17 cellular contexts compared by ENCODE assay signal in genomic region chr2:189723199-189723598, GRCh38. TPM values are rescaled to one million over a fixed set of nuclear protein-coding genes. Genes with fewer than 3 reads are reported as not detected.
DNase-seq lines count a peak whose midpoint lies in the region; ATAC-seq lines count a peak whose summit lies in the region.
"Had no signal": no experiment of that assay in that cellular context is flagged by ENCODE, and none has a peak within 500 bp of the region (broad histone marks: within the 10 kb centered on the region; RNA-seq: fewer than 3 reads in every experiment).

No MANE protein-coding gene starts in this region.

- ATAC-seq in activated CD4-positive, alpha-beta T cell treated with anti-CD3 and anti-CD28 coated beads for 36 hours: peak; percentile 81
- ATAC-seq in stimulated activated naive CD8-positive, alpha-beta T cell treated with anti-CD3 and anti-CD28 coated beads, Interleukin-15, amount 100 ng/mL, for 72 hours: peak; percentile 52
- no peak for ATAC-seq in stimulated activated naive CD8-positive, alpha-beta T cell treated with anti-CD3 and anti-CD28 coated beads, Interleukin-15, Interleukin-2, amounts not matched to agents 100 U/mL and 50 U/mL, for 24 hours
- ATAC-seq in stimulated activated effector memory CD8-positive, alpha-beta T cell treated with anti-CD3 and anti-CD28 coated beads, Interleukin-12 subunit alpha, Interleukin-12 subunit beta, amount 100 ng/mL, for 72 hours: peak; percentile 90
- ATAC-seq: A549; CD8-positive, alpha-beta T cell had no signal

- POLR2A ChIA-PET in activated CD4-positive, alpha-beta T cell treated with anti-CD3 and anti-CD28 coated beads for 36 hours (lab: Charles Lee): no interaction called here

- no peaks in the 10 kb centered on the region for H3K9me3 Mint-ChIP-seq in activated CD4-positive, alpha-beta T cell treated with anti-CD3 and anti-CD28 coated beads for 36 hours (ENCODE audit: low read depth)
- no peaks in the 10 kb centered on the region for H3K9me3 Mint-ChIP-seq in activated T-cell treated with anti-CD3 and anti-CD28 coated beads, Interleukin-2, amount 50 U/mL, for 24 hours
- H3K9me3 Mint-ChIP-seq in stimulated activated naive CD8-positive, alpha-beta T cell treated with anti-CD3 and anti-CD28 coated beads, Interleukin-15, amount 100 ng/mL, for 72 hours: no peaks in the 10 kb centered on the region
- no peaks in the 10 kb centered on the region for H3K9me3 Mint-ChIP-seq in stimulated activated effector memory CD8-positive, alpha-beta T cell treated with anti-CD3 and anti-CD28 coated beads, Interleukin-12 subunit alpha, Interleukin-12 subunit beta, amount 100 ng/mL, for 72 hours
- H3K9me3 Mint-ChIP-seq: CD4-positive, alpha-beta T cell; CD8-positive, alpha-beta T cell had no signal

- no peak for DNase-seq in activated CD4-positive, alpha-beta T cell treated with anti-CD3 and anti-CD28 coated beads for 36 hours
- no peak for DNase-seq in activated CD4-positive, alpha-beta T cell treated with anti-CD3 and anti-CD28 coated beads for 48 hours
- no peak for DNase-seq in activated T-cell treated with anti-CD3 and anti-CD28 coated beads, Interleukin-2, amount 50 U/mL, for 24 hours
- no peak for DNase-seq in activated T-cell treated with anti-CD3 and anti-CD28 coated beads, Interleukin-2, amount 50 U/mL, for 48 hours
- DNase-seq in stimulated activated naive CD8-positive, alpha-beta T cell treated with anti-CD3 and anti-CD28 coated beads, Interleukin-15, amount 100 ng/mL, for 72 hours: no peak
- no peak for DNase-seq in stimulated activated naive CD8-positive, alpha-beta T cell treated with anti-CD3 and anti-CD28 coated beads, Interleukin-15, Interleukin-2, amounts not matched to agents 100 U/mL and 50 U/mL, for 24 hours
- no peak for DNase-seq in stimulated activated effector memory CD8-positive, alpha-beta T cell treated with anti-CD3 and anti-CD28 coated beads, Interleukin-12 subunit alpha, Interleukin-12 subunit beta, amount 100 ng/mL, for 72 hours (ENCODE audit: low spot score in 2 of 2)
- no peak for DNase-seq in SHP77 (lab: John Stamatoyannopoulos, UW)
- DNase-seq: AML-193; Caco-2; Calu3; CD4-positive, alpha-beta T cell; CD8-positive, alpha-beta T cell; DMS79 treated with DMSO at 0.1 percent for 48 hours; GF-D8 had no signal

- H3K27ac Mint-ChIP-seq in activated CD4-positive, alpha-beta T cell treated with anti-CD3 and anti-CD28 coated beads for 36 hours: no peak overlapping the region
- H3K27ac Mint-ChIP-seq in activated T-cell treated with anti-CD3 and anti-CD28 coated beads, Interleukin-2, amount 50 U/mL, for 24 hours: peak overlapping the region; percentile 53
- no peak overlapping the region for H3K27ac Mint-ChIP-seq in stimulated activated naive CD8-positive, alpha-beta T cell treated with anti-CD3 and anti-CD28 coated beads, Interleukin-15, amount 100 ng/mL, for 72 hours
- peak overlapping the region; percentile 49 for H3K27ac Mint-ChIP-seq in stimulated activated effector memory CD8-positive, alpha-beta T cell treated with anti-CD3 and anti-CD28 coated beads, Interleukin-12 subunit alpha, Interleukin-12 subunit beta, amount 100 ng/mL, for 72 hours
- H3K27ac Mint-ChIP-seq: B cell; CD4-positive, alpha-beta T cell; CD8-positive, alpha-beta T cell had no signal

- intact Hi-C loops in activated CD4-positive, alpha-beta T cell treated with anti-CD3 and anti-CD28 coated beads for 36 hours (cut with DNase I, micrococcal nuclease): no loop called here

- peaks cover 15% of the 10 kb centered on the region for H3K4me1 Mint-ChIP-seq in activated CD4-positive, alpha-beta T cell treated with anti-CD3 and anti-CD28 coated beads for 36 hours
- H3K4me1 Mint-ChIP-seq in activated T-cell treated with anti-CD3 and anti-CD28 coated beads, Interleukin-2, amount 50 U/mL, for 24 hours (ENCODE audit: low read depth): peaks cover 13% of the 10 kb centered on the region
- peaks cover 11% of the 10 kb centered on the region for H3K4me1 Mint-ChIP-seq in stimulated activated naive CD8-positive, alpha-beta T cell treated with anti-CD3 and anti-CD28 coated beads, Interleukin-15, amount 100 ng/mL, for 72 hours
- peaks cover 15% of the 10 kb centered on the region for H3K4me1 Mint-ChIP-seq in stimulated activated effector memory CD8-positive, alpha-beta T cell treated with anti-CD3 and anti-CD28 coated beads, Interleukin-12 subunit alpha, Interleukin-12 subunit beta, amount 100 ng/mL, for 72 hours
- H3K4me1 Mint-ChIP-seq: B cell had no signal

- H3K4me3 Mint-ChIP-seq in activated CD4-positive, alpha-beta T cell treated with anti-CD3 and anti-CD28 coated beads for 36 hours: no peak overlapping the region
- H3K4me3 Mint-ChIP-seq in activated T-cell treated with anti-CD3 and anti-CD28 coated beads, Interleukin-2, amount 50 U/mL, for 24 hours: no peak overlapping the region
- no peak overlapping the region for H3K4me3 Mint-ChIP-seq in stimulated activated naive CD8-positive, alpha-beta T cell treated with anti-CD3 and anti-CD28 coated beads, Interleukin-15, amount 100 ng/mL, for 72 hours
- H3K4me3 Mint-ChIP-seq in stimulated activated effector memory CD8-positive, alpha-beta T cell treated with anti-CD3 and anti-CD28 coated beads, Interleukin-12 subunit alpha, Interleukin-12 subunit beta, amount 100 ng/mL, for 72 hours: no peak overlapping the region
- H3K4me3 Mint-ChIP-seq: B cell; CD4-positive, alpha-beta T cell; CD8-positive, alpha-beta T cell had no signal

- no peaks in the 10 kb centered on the region for H3K27me3 Mint-ChIP-seq in activated CD4-positive, alpha-beta T cell treated with anti-CD3 and anti-CD28 coated beads for 36 hours
- no peaks in the 10 kb centered on the region for H3K27me3 Mint-ChIP-seq in activated T-cell treated with anti-CD3 and anti-CD28 coated beads, Interleukin-2, amount 50 U/mL, for 24 hours
- H3K27me3 Mint-ChIP-seq in stimulated activated naive CD8-positive, alpha-beta T cell treated with anti-CD3 and anti-CD28 coated beads, Interleukin-15, amount 100 ng/mL, for 72 hours: no peaks in the 10 kb centered on the region
- H3K27me3 Mint-ChIP-seq: B cell; CD4-positive, alpha-beta T cell had no signal

- CTCF ChIA-PET in activated CD4-positive, alpha-beta T cell treated with anti-CD3 and anti-CD28 coated beads for 36 hours (lab: Charles Lee): interaction anchor here (0.7 to 1.2 kb wide), 4 partner anchors 24 to 82 kb away, joined by 3 to 4 read pairs (median 3); no protein-coding TSS in a partner anchor

- H3K36me3 Mint-ChIP-seq in activated CD4-positive, alpha-beta T cell treated with anti-CD3 and anti-CD28 coated beads for 36 hours (ENCODE audit: low read depth): no peaks in the 10 kb centered on the region
- no peaks in the 10 kb centered on the region for H3K36me3 Mint-ChIP-seq in activated T-cell treated with anti-CD3 and anti-CD28 coated beads, Interleukin-2, amount 50 U/mL, for 24 hours (ENCODE audit: low read depth)
- H3K36me3 Mint-ChIP-seq in stimulated activated effector memory CD8-positive, alpha-beta T cell treated with anti-CD3 and anti-CD28 coated beads, Interleukin-12 subunit alpha, Interleukin-12 subunit beta, amount 100 ng/mL, for 72 hours: peaks cover 6% of the 10 kb centered on the region

RNA-seq across cellular contexts. Expression of gene OSGEPL1, which starts 39.4 kb away (rescaled TPM):
- total RNA-seq in activated CD4-positive, alpha-beta T cell treated with anti-CD3 and anti-CD28 coated beads for 36 hours: 10 to 100 TPM in 1 of 2 experiments, 1 to 10 TPM in 1; 9.8 to 11.6 TPM

RNA-seq across cellular contexts. Expression of gene ANKAR, which starts 48.7 kb away (rescaled TPM):
- 1 to 10 TPM; 2.5 to 2.7 TPM for total RNA-seq in activated CD4-positive, alpha-beta T cell treated with anti-CD3 and anti-CD28 coated beads for 36 hours

Comparison
In these comparisons a context has a peak if more than half of its experiments do, and no peak if none do; other contexts are left out.
1. H3K27ac Mint-ChIP-seq: peak in activated T-cell treated with anti-CD3 and anti-CD28 coated beads, Interleukin-2, amount 50 U/mL, for 24 hours (single experiment) and stimulated activated effector memory CD8-positive, alpha-beta T cell treated with anti-CD3 and anti-CD28 coated beads, Interleukin-12 subunit alpha, Interleukin-12 subunit beta, amount 100 ng/mL, for 72 hours (single experiment); none in activated CD4-positive, alpha-beta T cell treated with anti-CD3 and anti-CD28 coated beads for 36 hours (single experiment) and stimulated activated naive CD8-positive, alpha-beta T cell treated with anti-CD3 and anti-CD28 coated beads, Interleukin-15, amount 100 ng/mL, for 72 hours (0 of 2).